Comparison of ENCODE assay signal across 8 cellular contexts in the genomic region with DNA sequence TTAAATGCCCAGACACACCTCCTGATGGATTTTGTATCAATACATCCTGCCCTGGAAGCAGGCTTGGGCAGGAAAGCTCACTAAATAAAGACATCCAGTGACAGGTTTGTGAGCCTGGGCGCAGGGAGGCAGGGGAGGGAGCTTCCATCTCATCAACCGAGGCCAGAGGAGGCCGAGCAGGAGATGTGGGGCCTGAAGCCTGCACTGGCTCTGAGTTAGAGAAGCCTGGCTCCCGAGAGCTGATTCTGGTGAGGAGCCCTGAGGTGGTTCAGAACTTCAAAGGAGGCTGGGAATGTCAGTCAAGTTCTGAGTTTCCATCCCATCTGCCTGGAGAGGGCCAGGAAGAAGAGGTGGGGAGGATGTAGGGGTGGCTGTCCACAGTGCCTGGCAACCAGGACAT.
"Had no signal": no experiment of that assay in that cellular context is flagged by ENCODE, and none has a peak within 500 bp of the region (broad histone marks: within the 10 kb centered on the region; RNA-seq: fewer than 3 reads in every experiment).

No MANE protein-coding gene starts in this region.

- H3K4me3 ChIP-seq: GM23248, HAP-1, K562 had no signal

- DNase-seq: GM23248, GOT3, H7, HFFc6, IMR-90 had no signal

- H3K4me3 Mint-ChIP-seq: HFFc6 had no signal

- H3K36me3 ChIP-seq: HAP-1 had no signal

- H3K27ac ChIP-seq: GM23248 had no signal

- ATAC-seq: HCT116, K562 had no signal

- H3K4me1 ChIP-seq: HAP-1 had no signal

- H3K27ac Mint-ChIP-seq: HFFc6 had no signal

- H3K9me3 ChIP-seq: HAP-1 had no signal

- H3K9ac ChIP-seq: GM23248 had no signal

- H2AFZ ChIP-seq: GM23248 had no signal
